In genomic region chr4:182842991-182843390, GRCh38 we compare ENCODE assay signal across 18 cellular contexts.
"Had no signal": no experiment of that assay in that cellular context is flagged by ENCODE, and none has a peak within 500 bp of the region (broad histone marks: within the 10 kb centered on the region; RNA-seq: fewer than 3 reads in every experiment).

No MANE protein-coding gene starts in this region.

- H3K4me3 ChIP-seq: SJSA1, SK-N-MC had no signal

- H3K9me3 ChIP-seq: SJSA1 had no signal

- DNase-seq: KBM-7, MV-4-11, NCI-H1048, NCI-H1436 treated with DMSO at 0.1 percent for 48 hours, NCI-H1694, NCI-H187 treated with DMSO at 0.1 percent for 48 hours, NCI-H2107, NCI-H226, NCI-H446, NCI-H510A, NCI-H524 treated with DMSO at 0.1 percent for 48 hours, NCI-H774, Right ventricle myocardium superior, RPMI8226, SIG-M5 had no signal

- H3K4me1 ChIP-seq: SJSA1 had no signal

- H3K36me3 ChIP-seq: SJSA1 had no signal

- H3K27ac ChIP-seq: HL-60, SJSA1, SK-N-MC had no signal
